ENCODE assay signal across 28 cellular contexts in the genomic region with DNA sequence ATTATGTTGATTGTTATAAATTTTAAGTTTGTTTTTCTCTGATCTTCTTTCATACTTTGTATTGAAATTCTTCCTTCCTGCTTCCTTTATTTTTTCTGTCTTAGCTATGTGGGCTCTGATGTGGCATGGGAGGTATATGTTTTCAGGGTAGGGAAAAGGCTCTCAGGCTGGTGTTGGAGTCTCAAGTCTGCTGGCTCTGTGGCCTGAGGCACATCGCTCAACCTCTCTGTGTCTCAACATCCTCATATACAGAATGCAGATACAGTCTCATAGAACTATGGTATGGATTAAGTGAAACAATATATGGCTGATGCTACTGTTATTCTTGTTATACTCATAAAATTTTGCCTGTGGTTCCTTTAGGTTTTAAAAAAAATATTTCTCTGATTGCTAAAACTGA.
"Had no signal": no experiment of that assay in that cellular context is flagged by ENCODE, and none has a peak within 500 bp of the region (broad histone marks: within the 10 kb centered on the region; RNA-seq: fewer than 3 reads in every experiment).

No MANE protein-coding gene starts in this region.

- H3K27ac ChIP-seq: neural progenitor cell, ovary, parathyroid adenoma, psoas muscle, right lobe of liver, sigmoid colon, suprapubic skin, testis, tibial artery, transverse colon, upper lobe of left lung, vagina had no signal

- H3K4me2 ChIP-seq: neural progenitor cell had no signal

- ATAC-seq: naive thymus-derived CD8-positive, alpha-beta T cell; psoas muscle; right cardiac atrium; right lobe of liver; stimulated activated memory B cell treated with anti-CD40 and anti-IgM and Interleukin-4, amounts not matched to agents 10 μg/mL and 1 μg/mL and 100 μg/mL, for 72 hours; stimulated activated naive CD8-positive, alpha-beta T cell treated with anti-CD3 and anti-CD28 coated beads, Interleukin-15, amount 100 ng/mL, for 72 hours; stimulated activated naive CD8-positive, alpha-beta T cell treated with anti-CD3 and anti-CD28 coated beads, Interleukin-15, Interleukin-2, amounts not matched to agents 100 U/mL and 50 U/mL, for 24 hours had no signal

- H3K9me3 ChIP-seq: ovary, psoas muscle, right lobe of liver, sigmoid colon, suprapubic skin, testis, tibial artery, transverse colon, upper lobe of left lung, vagina had no signal

- FAIRE-seq: small intestine, urothelium cell line had no signal

- H3K4me3 ChIP-seq: neural progenitor cell, ovary, psoas muscle, right lobe of liver, sigmoid colon, suprapubic skin, testis, tibial artery, transverse colon, upper lobe of left lung, vagina had no signal

- DNase-seq: naive B cell; naive thymus-derived CD8-positive, alpha-beta T cell; occipital lobe; ovary; posterior cingulate gyrus; psoas muscle; right cardiac atrium; sigmoid colon; small intestine; stimulated activated CD4-positive, alpha-beta T cell treated with anti-CD3 and anti-CD28 coated beads, Interleukin-15, amount 100 ng/mL, for 24 hours; stimulated activated CD4-positive, alpha-beta T cell treated with anti-CD3 and anti-CD28 coated beads, Interleukin-2, amount 100 ng/mL, for 24 hours; stimulated activated CD4-positive, alpha-beta T cell treated with anti-CD3 and anti-CD28 coated beads, Interleukin-2, amount 100 ng/mL, for 48 hours; stimulated activated CD4-positive, alpha-beta T cell treated with anti-CD3 and anti-CD28 coated beads, Interleukin-4, amount 100 ng/mL, for 24 hours; stimulated activated naive CD4-positive, alpha-beta T cell; stimulated activated naive CD8-positive, alpha-beta T cell treated with anti-CD3 and anti-CD28 coated beads, Interleukin-15, amount 100 ng/mL, for 72 hours; stimulated activated naive CD8-positive, alpha-beta T cell treated with anti-CD3 and anti-CD28 coated beads, Interleukin-15, Interleukin-2, amounts not matched to agents 100 U/mL and 50 U/mL, for 24 hours; substantia nigra; testis; tibial artery; transverse colon; upper lobe of left lung had no signal

- H3K4me1 ChIP-seq: neural progenitor cell, parathyroid adenoma, psoas muscle, right lobe of liver had no signal
